In the genomic region with DNA sequence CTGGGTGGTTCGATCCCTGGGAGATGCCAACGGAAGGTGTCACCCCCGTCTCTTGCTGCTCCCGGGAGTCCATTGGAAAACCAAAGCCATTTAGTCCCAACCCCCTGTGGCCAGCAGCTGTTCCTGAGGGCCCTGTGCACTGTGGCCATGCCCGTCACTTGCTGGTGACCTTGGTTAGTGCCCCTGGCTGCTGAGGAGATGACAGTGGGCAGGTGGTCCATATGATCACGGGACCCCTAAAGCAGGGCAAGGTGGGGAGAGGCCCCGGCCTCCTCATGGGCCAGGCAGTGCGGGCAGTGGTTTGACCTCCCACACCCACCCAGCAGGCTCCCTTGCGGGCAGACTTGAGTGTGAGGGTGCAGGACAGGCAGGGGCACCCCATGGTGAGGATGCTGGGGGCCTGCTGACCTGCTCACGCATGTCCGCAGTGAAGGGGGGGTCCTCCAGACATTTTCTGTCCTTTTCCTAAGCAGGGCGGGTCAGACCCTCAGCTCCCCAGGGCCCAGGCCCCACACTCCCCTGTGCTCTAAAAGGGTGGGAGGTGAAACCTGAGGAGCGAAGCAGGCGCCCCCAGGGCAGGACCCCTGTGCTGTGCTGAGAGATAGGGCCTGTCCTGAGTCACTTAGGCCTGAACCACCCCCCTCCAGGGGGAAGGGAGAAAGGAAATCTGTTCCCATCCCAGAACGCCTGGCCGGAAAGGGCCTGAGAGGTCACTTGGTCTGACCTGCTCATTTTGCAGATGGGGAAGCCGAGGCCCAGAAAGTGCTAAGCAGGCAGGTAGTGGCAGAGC, we compare ENCODE assay signal across 15 cellular contexts. TPM values are rescaled to one million over a fixed set of nuclear protein-coding genes. Genes with fewer than 3 reads are reported as not detected.
DNase-seq lines count a peak whose midpoint lies in the region; ATAC-seq, FAIRE-seq and TF ChIP-seq lines count a peak whose summit lies in the region.
"Had no signal": no experiment of that assay in that cellular context is flagged by ENCODE, and none has a peak within 500 bp of the region (broad histone marks: within the 10 kb centered on the region; RNA-seq: fewer than 3 reads in every experiment).

No MANE protein-coding gene starts in this region.

- peak overlapping the region; percentile 92 for H3K4me2 ChIP-seq in BLaER1
- peak overlapping the region; percentile 100 for H3K4me2 ChIP-seq in MM.1S (ENCODE audit: low read depth, low read length)
- H3K4me2 ChIP-seq in hepatocyte: peak overlapping the region; percentile 91
- H3K4me2 ChIP-seq in trophoblast cell (ENCODE audit: low read length): peak overlapping the region; percentile 45

- no peak for FAIRE-seq in frontal cortex (lab: Jason Lieb, UNC)

- 78% methylated on average over 17 of the region's 17 CpGs for WGBS in hepatocyte (ENCODE audit: low lambda C conversion rate, missing lambda C conversion rate)
- WGBS in trophoblast cell (ENCODE audit: extremely low coverage, insufficient coverage, insufficient read length): no CpG with 5 or more reads among the region's 17 CpGs

- H3K9ac ChIP-seq in BLaER1: peak overlapping the region; percentile 76
- H3K9ac ChIP-seq in MM.1S (ENCODE audit: low read length): peak overlapping the region; percentile 86
- H3K9ac ChIP-seq in trophoblast cell (ENCODE audit: low read length): no peak overlapping the region

- peak overlapping the region; percentile 56 for H3K18ac ChIP-seq in trophoblast cell (ENCODE audit: low read length)

- peak overlapping the region; percentile 22 for H3K4ac ChIP-seq in trophoblast cell (ENCODE audit: low read depth, low read length)

- ATAC-seq in HG03196 (IDR thresholded peaks at IDR 0.05; ENCODE audit: unreplicated experiment) (no peak), GM21786 (IDR thresholded peaks at IDR 0.05; ENCODE audit: unreplicated experiment) (no peak), GM18858 (IDR thresholded peaks at IDR 0.05; ENCODE audit: unreplicated experiment) (no peak)
- ATAC-seq: left ventricle myocardium superior had no signal

- H2BK5ac ChIP-seq in trophoblast cell (ENCODE audit: low read depth, low read length, poor library complexity): peak overlapping the region; percentile 39

- H3K27ac ChIP-seq in BLaER1 (peak overlapping the region; percentile 87), MM.1S (ENCODE audit: low read length) (peak overlapping the region; percentile 96), hepatocyte (peak overlapping the region; percentile 97), trophoblast cell (ENCODE audit: low read depth, low read length) (peak overlapping the region; percentile 84)

- peaks cover 39% of the 10 kb centered on the region for H3K79me1 ChIP-seq in trophoblast cell (ENCODE audit: low read length)

- H2BK12ac ChIP-seq in trophoblast cell (ENCODE audit: low read length): peak overlapping the region; percentile 11

- peak overlapping the region; percentile 90 for H2BK120ac ChIP-seq in trophoblast cell (ENCODE audit: insufficient read depth, low read length, poor library complexity)

- H3F3A ChIP-seq in MM.1S (ENCODE audit: insufficient read depth, low read length): peaks cover 80% of the 10 kb centered on the region

- H4K12ac ChIP-seq in trophoblast cell (ENCODE audit: low read depth, low read length): no peak overlapping the region

- H3K14ac ChIP-seq in trophoblast cell (ENCODE audit: low read length): peak overlapping the region; percentile 86

- DNase-seq in MM.1S: peak; percentile 21
- DNase-seq in hepatocyte (ENCODE audit: low spot score): no peak
- no peak for DNase-seq in trophoblast cell
- DNase-seq in frontal cortex (ENCODE audit: low spot score in 2 of 2): no peak
- DNase-seq: cortex of kidney, left ventricle myocardium superior, NCI-H1694 treated with DMSO at 0.1 percent for 48 hours had no signal

- TF ChIP-seq CTCF in MM.1S (IDR thresholded peaks at IDR 0.05; ENCODE audit: low read length) (no peak), hepatocyte (IDR thresholded peaks at IDR 0.05; ENCODE audit: poor library complexity) (no peak)

- H2AK5ac ChIP-seq in trophoblast cell (ENCODE audit: low read length): peak overlapping the region; percentile 51

- H3K36me3 ChIP-seq in BLaER1 (peaks cover 22% of the 10 kb centered on the region), MM.1S (replicated peaks; ENCODE audit: insufficient read depth, low read length) (peaks cover 8% of the 10 kb centered on the region), hepatocyte (replicated peaks; ENCODE audit: insufficient read depth, low read depth) (no peaks in the 10 kb centered on the region), trophoblast cell (ENCODE audit: control insufficient read depth in 1 of 2, insufficient read depth in 2 of 2, low read length in 2 of 2) (peaks cover 35 to 44% of the 10 kb centered on the region in 2 experiments)

- H2AFZ ChIP-seq in MM.1S (ENCODE audit: low read length) (no peak overlapping the region), hepatocyte (no peak overlapping the region), trophoblast cell (ENCODE audit: insufficient read depth, low read length, poor library complexity) (no peak overlapping the region)

- peak overlapping the region; percentile 59 for H4K8ac ChIP-seq in trophoblast cell (ENCODE audit: low read depth, low read length)

- peaks cover 99% of the 10 kb centered on the region for H3K4me1 ChIP-seq in BLaER1
- H3K4me1 ChIP-seq in MM.1S (ENCODE audit: low read length): peaks cover 53% of the 10 kb centered on the region
- H3K4me1 ChIP-seq in hepatocyte (ENCODE audit: insufficient read depth): peaks cover 61% of the 10 kb centered on the region
- peaks cover 59 to 61% of the 10 kb centered on the region in 2 experiments for H3K4me1 ChIP-seq in trophoblast cell (ENCODE audit: control insufficient read depth in 1 of 2, insufficient read depth in 2 of 2, low read length in 2 of 2)

- H3K9me2 ChIP-seq in MM.1S (replicated peaks; ENCODE audit: insufficient read depth, low read length) (no peaks in the 10 kb centered on the region), hepatocyte (replicated peaks; ENCODE audit: insufficient read depth) (no peaks in the 10 kb centered on the region)

- peak overlapping the region; percentile 43 for H3K4me3 ChIP-seq in BLaER1
- H3K4me3 ChIP-seq in MM.1S (ENCODE audit: low read length): peak overlapping the region; percentile 68
- no peak overlapping the region for H3K4me3 ChIP-seq in hepatocyte
- H3K4me3 ChIP-seq in trophoblast cell (ENCODE audit: low read depth, low read length): no peak overlapping the region
- H3K4me3 ChIP-seq: tibial artery had no signal

- H4K20me1 ChIP-seq in BLaER1 (peaks cover 87% of the 10 kb centered on the region), MM.1S (ENCODE audit: insufficient read depth, low read length) (no peaks in the 10 kb centered on the region), hepatocyte (ENCODE audit: insufficient read depth, poor library complexity, severe bottlenecking) (peaks cover 33% of the 10 kb centered on the region)

- no peaks in the 10 kb centered on the region for H3K9me3 ChIP-seq in BLaER1
- no peaks in the 10 kb centered on the region for H3K9me3 ChIP-seq in MM.1S (replicated peaks; ENCODE audit: insufficient read depth, low read length)
- no peaks in the 10 kb centered on the region for H3K9me3 ChIP-seq in hepatocyte (ENCODE audit: low read depth)
- H3K9me3 ChIP-seq in trophoblast cell (ENCODE audit: insufficient read depth, low read depth, low read length): no peaks in the 10 kb centered on the region
- H3K9me3 ChIP-seq: tibial artery had no signal

- H3K27me3 ChIP-seq in BLaER1: no peaks in the 10 kb centered on the region
- no peaks in the 10 kb centered on the region for H3K27me3 ChIP-seq in MM.1S (replicated peaks; ENCODE audit: insufficient read depth, low read length)
- no peaks in the 10 kb centered on the region for H3K27me3 ChIP-seq in hepatocyte
- H3K27me3 ChIP-seq in trophoblast cell (ENCODE audit: insufficient read depth, low read length): no peaks in the 10 kb centered on the region
- H3K27me3 ChIP-seq: tibial artery had no signal

- H3K79me2 ChIP-seq in MM.1S (ENCODE audit: low read length) (peaks cover 88% of the 10 kb centered on the region), hepatocyte (peaks cover 81% of the 10 kb centered on the region), trophoblast cell (ENCODE audit: control insufficient read depth, insufficient read depth, low read length, poor library complexity) (peaks cover 18% of the 10 kb centered on the region)

- H3K23ac ChIP-seq in trophoblast cell (ENCODE audit: low read length): no peak overlapping the region

- peak overlapping the region; percentile 72 for H4K91ac ChIP-seq in trophoblast cell (ENCODE audit: low read depth, low read length)

RNA-seq across cellular contexts. Expression of gene ITM2C, which starts 6.8 kb away (rescaled TPM):
- total RNA-seq in hepatocyte: 419 and 485 TPM in 2 replicates
- 537 and 566 TPM in 2 replicates for polyA plus RNA-seq in hepatocyte
- polyA plus RNA-seq in trophoblast cell (2013): 306 and 337 TPM in 2 replicates
- 110 TPM for total RNA-seq in frontal cortex

RNA-seq across cellular contexts. Expression of gene GPR55, which starts 53.5 kb away (rescaled TPM):
- 0.83 and 1.6 TPM in 2 replicates for total RNA-seq in hepatocyte
- polyA plus RNA-seq in hepatocyte: 0.32 TPM in 1 of 2 replicates, not detected in the other
- polyA plus RNA-seq in trophoblast cell (2013): 0.07 and 0.08 TPM in 2 replicates
- not detected for total RNA-seq in frontal cortex
- total RNA-seq: glomerular endothelial cell, HT-29, left ventricle myocardium superior, pulmonary artery endothelial cell had no signal

Comparison
In these comparisons a context has a peak if more than half of its experiments do, and no peak if none do; other contexts are left out.
1. H3K4me2 ChIP-seq: peak in every context shown above with its lines; median percentile 100 in MM.1S; 92 in BLaER1; 91 in hepatocyte; 45 in trophoblast cell.
2. H3K4me3 ChIP-seq: peak in BLaER1 (single experiment) and MM.1S (single experiment); none in hepatocyte (single experiment) and trophoblast cell (single experiment).
3. Peak in every context shown above with its lines, with median percentiles within 50 percentile points of each other: H3K27ac ChIP-seq.